1 cellular context compared by ENCODE assay signal in genomic region chr6:136290406-136291010, GRCh38.
TF ChIP-seq lines count a peak whose summit lies in the region.

No MANE protein-coding gene starts in this region.

TF ChIP-seq in HepG2, 621 proteins besides CTCF, POLR2A, EP300 and RAD21 (continued from another document):
- TF ChIP-seq ZFP82 (CRISPR knock-in tag; IDR thresholded peaks at IDR 0.05; ENCODE audit: borderline replicate concordance) (0 out of 2 replicates have a peak, but pooled peaks have one; percentile 22), ZNF160 (CRISPR knock-in tag; IDR thresholded peaks at IDR 0.05) (peak; percentile 73), ETV6 (CRISPR knock-in tag; conservative IDR thresholded peaks at IDR 0.05) (peak; percentile 3; the same call in 1 of the 2 replicates), SMAD9 (CRISPR knock-in tag; IDR thresholded peaks at IDR 0.05) (no peak), ZNF256 (CRISPR knock-in tag; conservative IDR thresholded peaks at IDR 0.05) (0 out of 2 replicates have a peak, but pooled peaks have one; percentile 15), ZNF446 (CRISPR knock-in tag; IDR thresholded peaks at IDR 0.05) (no peak), ZNF276 (CRISPR knock-in tag; IDR thresholded peaks at IDR 0.05; ENCODE audit: low read depth) (0 out of 2 replicates have a peak, but pooled peaks have one; percentile 12), ZSCAN9 (CRISPR knock-in tag; IDR thresholded peaks at IDR 0.05; ENCODE audit: borderline replicate concordance) (0 out of 2 replicates have a peak, but pooled peaks have one; percentile 14), ZNF143 (CRISPR knock-in tag; IDR thresholded peaks at IDR 0.05) (no peak), ZNF224 (CRISPR knock-in tag; IDR thresholded peaks at IDR 0.05) (peak; percentile 95), AKNA (CRISPR knock-in tag; IDR thresholded peaks at IDR 0.05; ENCODE audit: borderline replicate concordance) (0 out of 2 replicates have a peak, but pooled peaks have one; percentile 19), ZNF563 (CRISPR knock-in tag; IDR thresholded peaks at IDR 0.05) (no peak), HNRNPL (IDR thresholded peaks at IDR 0.05; ENCODE audit: low read depth, low read length) (no peak; the same call in 1 of the 2 replicates), ZNF746 (CRISPR knock-in tag; IDR thresholded peaks at IDR 0.05) (peak; percentile 67; the same call in 1 of the 2 replicates), CBX2 (IDR thresholded peaks at IDR 0.05; ENCODE audit: low read depth, low read length) (no peak), CBX2 (CRISPR knock-in tag; IDR thresholded peaks at IDR 0.05; ENCODE audit: low read depth) (no peak), ZNF740 (CRISPR knock-in tag; IDR thresholded peaks at IDR 0.05) (no peak)
- TF ChIP-seq, protein P1, sequence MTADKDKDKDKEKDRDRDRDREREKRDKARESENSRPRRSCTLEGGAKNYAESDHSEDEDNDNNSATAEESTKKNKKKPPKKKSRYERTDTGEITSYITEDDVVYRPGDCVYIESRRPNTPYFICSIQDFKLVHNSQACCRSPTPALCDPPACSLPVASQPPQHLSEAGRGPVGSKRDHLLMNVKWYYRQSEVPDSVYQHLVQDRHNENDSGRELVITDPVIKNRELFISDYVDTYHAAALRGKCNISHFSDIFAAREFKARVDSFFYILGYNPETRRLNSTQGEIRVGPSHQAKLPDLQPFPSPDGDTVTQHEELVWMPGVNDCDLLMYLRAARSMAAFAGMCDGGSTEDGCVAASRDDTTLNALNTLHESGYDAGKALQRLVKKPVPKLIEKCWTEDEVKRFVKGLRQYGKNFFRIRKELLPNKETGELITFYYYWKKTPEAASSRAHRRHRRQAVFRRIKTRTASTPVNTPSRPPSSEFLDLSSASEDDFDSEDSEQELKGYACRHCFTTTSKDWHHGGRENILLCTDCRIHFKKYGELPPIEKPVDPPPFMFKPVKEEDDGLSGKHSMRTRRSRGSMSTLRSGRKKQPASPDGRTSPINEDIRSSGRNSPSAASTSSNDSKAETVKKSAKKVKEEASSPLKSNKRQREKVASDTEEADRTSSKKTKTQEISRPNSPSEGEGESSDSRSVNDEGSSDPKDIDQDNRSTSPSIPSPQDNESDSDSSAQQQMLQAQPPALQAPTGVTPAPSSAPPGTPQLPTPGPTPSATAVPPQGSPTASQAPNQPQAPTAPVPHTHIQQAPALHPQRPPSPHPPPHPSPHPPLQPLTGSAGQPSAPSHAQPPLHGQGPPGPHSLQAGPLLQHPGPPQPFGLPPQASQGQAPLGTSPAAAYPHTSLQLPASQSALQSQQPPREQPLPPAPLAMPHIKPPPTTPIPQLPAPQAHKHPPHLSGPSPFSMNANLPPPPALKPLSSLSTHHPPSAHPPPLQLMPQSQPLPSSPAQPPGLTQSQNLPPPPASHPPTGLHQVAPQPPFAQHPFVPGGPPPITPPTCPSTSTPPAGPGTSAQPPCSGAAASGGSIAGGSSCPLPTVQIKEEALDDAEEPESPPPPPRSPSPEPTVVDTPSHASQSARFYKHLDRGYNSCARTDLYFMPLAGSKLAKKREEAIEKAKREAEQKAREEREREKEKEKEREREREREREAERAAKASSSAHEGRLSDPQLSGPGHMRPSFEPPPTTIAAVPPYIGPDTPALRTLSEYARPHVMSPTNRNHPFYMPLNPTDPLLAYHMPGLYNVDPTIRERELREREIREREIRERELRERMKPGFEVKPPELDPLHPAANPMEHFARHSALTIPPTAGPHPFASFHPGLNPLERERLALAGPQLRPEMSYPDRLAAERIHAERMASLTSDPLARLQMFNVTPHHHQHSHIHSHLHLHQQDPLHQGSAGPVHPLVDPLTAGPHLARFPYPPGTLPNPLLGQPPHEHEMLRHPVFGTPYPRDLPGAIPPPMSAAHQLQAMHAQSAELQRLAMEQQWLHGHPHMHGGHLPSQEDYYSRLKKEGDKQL (CRISPR knock-in tag; IDR thresholded peaks at IDR 0.05; ENCODE audit: low read depth), result no peak
- TF ChIP-seq, protein P2, sequence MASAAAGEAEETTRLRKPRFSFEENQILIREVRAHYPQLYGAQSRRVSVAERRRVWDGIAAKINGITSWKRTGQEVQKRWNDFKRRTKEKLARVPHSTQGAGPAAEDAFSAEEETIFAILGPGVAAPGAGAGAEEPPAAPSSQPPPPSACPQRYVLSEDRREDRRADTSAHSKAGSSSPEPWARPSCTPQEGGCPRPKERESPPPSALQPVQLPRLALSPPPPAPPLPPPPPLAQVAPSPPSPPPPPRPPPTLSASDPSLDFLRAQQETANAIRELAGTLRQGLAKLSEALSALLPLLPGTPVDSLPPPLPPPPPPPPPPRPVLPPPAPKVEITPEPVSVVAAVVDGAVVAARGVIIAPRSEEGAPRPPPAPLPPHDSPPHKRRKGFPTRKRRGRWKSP (CRISPR knock-in tag; IDR thresholded peaks at IDR 0.05), result peak; percentile 58; the same call in 1 of the 2 replicates
